In the genomic region with DNA sequence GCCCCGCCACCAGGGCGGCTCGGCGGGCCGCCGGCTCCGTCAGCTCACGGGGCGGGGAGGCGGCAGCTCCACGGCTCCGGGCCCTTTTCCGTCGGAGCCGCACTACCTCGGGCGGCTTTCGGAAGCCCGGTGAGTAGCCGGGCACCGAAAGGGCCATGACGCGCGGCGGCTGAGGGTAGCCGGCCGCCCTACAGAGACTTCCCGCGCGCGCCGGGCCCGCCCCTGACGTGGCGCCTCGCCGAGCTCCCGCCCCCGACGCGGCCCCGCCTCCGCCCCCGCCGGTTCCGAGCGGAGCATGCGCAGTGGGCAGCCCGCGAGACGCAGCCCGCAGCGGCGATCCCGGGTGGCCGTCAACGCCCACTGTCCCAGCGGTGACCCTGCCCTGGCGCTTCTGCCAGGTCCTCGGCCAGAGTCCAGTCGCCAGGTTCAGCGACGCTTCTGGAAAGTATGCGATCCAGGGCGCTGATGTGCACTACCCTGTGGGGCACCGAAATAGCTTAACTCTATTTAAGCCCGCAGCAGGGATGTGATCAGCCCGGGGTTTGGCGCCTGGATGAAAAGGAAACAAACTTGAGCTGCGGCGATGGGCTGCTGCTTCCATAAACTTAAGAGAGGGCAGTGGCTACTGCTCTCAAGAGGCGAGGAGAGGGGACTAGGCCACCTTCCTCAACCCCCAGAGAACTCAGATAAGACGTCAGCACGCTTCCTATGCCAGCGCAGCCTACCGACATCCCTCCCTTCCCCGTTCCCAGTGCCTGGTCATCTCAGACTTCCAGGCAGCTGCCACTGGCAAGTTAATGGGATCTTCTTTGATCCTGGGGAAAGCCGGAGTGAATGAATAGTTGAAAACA, we compare ENCODE assay signal across 7 cellular contexts.
DNase-seq lines count a peak whose midpoint lies in the region; ATAC-seq, FAIRE-seq and TF ChIP-seq lines count a peak whose summit lies in the region.

Gene DONSON, minus strand, starts transcription at position 200 of the 851 bp plus-strand sequence. Its CDS starts 43 bp downstream, at position 157.

- no peak for TF ChIP-seq CTCF in retinal pigment epithelial cell (conservative IDR thresholded peaks at IDR 0.05; ENCODE audit: low read depth, low read length)

- peak; percentile 97 for DNase-seq in GM18507 (ENCODE audit: extremely low spot score, insufficient read length, low read depth)
- peak; percentile 36 for DNase-seq in NCI-H2029 treated with DMSO at 0.1 percent for 48 hours (lab: John Stamatoyannopoulos, UW)
- peak; percentile 91 for DNase-seq in T1000 (lab: John Stamatoyannopoulos, UW)
- peak; percentile 96 for DNase-seq in astrocyte of the hippocampus (ENCODE audit: low read depth, low spot score)
- DNase-seq in hippocampal formation (lab: John Stamatoyannopoulos, UW), result peak; percentile 78 to 84
- peak; percentile 18 for DNase-seq in retinal pigment epithelial cell (ENCODE audit: low read depth)

- peak; percentile 94 for ATAC-seq in HG02970 (IDR thresholded peaks at IDR 0.05; ENCODE audit: low FRiP score, unreplicated experiment)

- peak within 1 kb of the TSS; percentile 84 for H3K4me3 ChIP-seq in retinal pigment epithelial cell (ENCODE audit: low read length)

- FAIRE-seq in GM18507 (lab: Jason Lieb, UNC), result peak; percentile 84

Comparison
In these comparisons a context has a peak if more than half of its experiments do, and no peak if none do; other contexts are left out.
1. Peak in every context shown above with its lines: DNase-seq, ATAC-seq and H3K4me3 ChIP-seq.
2. DNase-seq: peak in every context shown above with its lines; median percentile 97 in GM18507; 96 in astrocyte of the hippocampus; 91 in T1000; 81 in hippocampal formation; 36 in NCI-H2029 treated with DMSO at 0.1 percent for 48 hours; 18 in retinal pigment epithelial cell.